ENCODE assay signal across 1 cellular context in the genomic region with DNA sequence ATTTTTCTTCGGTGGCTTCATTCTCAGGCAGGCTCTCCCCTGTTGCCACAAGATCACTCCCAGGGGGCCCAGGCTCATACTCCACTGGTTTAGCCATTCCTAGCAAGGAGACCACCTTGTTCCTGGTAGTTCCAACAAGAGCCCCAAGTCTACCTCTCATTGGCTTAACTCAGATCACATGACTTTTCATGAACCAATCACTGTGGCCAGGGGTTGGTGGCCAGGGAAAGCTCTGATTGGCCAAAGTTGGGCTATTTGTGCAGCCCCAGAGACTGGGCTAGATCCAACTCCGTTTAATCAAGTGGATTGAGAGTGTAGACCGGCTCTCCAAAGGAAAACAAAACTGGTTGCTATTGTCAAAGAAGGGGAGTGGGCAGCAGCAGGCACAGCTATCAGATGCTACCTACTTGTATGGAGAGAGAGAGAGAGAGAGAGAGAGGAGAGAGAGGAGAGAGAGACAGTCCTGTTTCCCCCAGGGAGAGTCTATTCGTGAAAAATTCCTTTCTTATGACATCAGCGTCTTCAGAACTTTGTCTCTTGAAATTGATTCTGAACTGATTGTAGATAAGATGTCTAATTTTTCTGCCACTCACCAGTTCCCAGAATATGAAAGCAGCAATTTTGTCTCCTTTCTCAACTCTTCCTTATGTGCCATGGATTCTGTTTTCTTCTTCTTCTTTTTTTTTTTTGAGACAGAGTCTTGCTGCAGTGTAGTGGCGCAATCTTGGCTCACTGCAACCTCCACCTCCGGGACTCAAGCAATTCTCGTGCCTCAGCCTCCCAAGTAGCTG.
A peak's percentile ranks its signal among the peaks of the same experiment; 100 is the strongest.
TF ChIP-seq lines count a peak whose summit lies in the region.

No MANE protein-coding gene starts in this region.

TF ChIP-seq in GM23338, 12 proteins besides CTCF, POLR2A, EP300 and RAD21:
- TF ChIP-seq, protein P1, sequence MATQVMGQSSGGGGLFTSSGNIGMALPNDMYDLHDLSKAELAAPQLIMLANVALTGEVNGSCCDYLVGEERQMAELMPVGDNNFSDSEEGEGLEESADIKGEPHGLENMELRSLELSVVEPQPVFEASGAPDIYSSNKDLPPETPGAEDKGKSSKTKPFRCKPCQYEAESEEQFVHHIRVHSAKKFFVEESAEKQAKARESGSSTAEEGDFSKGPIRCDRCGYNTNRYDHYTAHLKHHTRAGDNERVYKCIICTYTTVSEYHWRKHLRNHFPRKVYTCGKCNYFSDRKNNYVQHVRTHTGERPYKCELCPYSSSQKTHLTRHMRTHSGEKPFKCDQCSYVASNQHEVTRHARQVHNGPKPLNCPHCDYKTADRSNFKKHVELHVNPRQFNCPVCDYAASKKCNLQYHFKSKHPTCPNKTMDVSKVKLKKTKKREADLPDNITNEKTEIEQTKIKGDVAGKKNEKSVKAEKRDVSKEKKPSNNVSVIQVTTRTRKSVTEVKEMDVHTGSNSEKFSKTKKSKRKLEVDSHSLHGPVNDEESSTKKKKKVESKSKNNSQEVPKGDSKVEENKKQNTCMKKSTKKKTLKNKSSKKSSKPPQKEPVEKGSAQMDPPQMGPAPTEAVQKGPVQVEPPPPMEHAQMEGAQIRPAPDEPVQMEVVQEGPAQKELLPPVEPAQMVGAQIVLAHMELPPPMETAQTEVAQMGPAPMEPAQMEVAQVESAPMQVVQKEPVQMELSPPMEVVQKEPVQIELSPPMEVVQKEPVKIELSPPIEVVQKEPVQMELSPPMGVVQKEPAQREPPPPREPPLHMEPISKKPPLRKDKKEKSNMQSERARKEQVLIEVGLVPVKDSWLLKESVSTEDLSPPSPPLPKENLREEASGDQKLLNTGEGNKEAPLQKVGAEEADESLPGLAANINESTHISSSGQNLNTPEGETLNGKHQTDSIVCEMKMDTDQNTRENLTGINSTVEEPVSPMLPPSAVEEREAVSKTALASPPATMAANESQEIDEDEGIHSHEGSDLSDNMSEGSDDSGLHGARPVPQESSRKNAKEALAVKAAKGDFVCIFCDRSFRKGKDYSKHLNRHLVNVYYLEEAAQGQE (IDR thresholded peaks at IDR 0.05; ENCODE audit: unreplicated experiment), result no peak
- TF ChIP-seq JUNB (IDR thresholded peaks at IDR 0.05; ENCODE audit: unreplicated experiment) (no peak), POLR2AphosphoS5 (IDR thresholded peaks at IDR 0.05; ENCODE audit: low read depth) (peak; percentile 38; the same call in 1 of the 2 replicates), ZNF462 (CRISPR knock-in tag; IDR thresholded peaks at IDR 0.05) (no peak), NANOG (IDR thresholded peaks at IDR 0.05; ENCODE audit: borderline replicate concordance) (no peak), ZNF331 (CRISPR knock-in tag; IDR thresholded peaks at IDR 0.05; ENCODE audit: low read depth) (no peak)
- TF ChIP-seq, protein P2, sequence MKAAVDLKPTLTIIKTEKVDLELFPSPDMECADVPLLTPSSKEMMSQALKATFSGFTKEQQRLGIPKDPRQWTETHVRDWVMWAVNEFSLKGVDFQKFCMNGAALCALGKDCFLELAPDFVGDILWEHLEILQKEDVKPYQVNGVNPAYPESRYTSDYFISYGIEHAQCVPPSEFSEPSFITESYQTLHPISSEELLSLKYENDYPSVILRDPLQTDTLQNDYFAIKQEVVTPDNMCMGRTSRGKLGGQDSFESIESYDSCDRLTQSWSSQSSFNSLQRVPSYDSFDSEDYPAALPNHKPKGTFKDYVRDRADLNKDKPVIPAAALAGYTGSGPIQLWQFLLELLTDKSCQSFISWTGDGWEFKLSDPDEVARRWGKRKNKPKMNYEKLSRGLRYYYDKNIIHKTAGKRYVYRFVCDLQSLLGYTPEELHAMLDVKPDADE (IDR thresholded peaks at IDR 0.05), result no peak
